In the genomic region with DNA sequence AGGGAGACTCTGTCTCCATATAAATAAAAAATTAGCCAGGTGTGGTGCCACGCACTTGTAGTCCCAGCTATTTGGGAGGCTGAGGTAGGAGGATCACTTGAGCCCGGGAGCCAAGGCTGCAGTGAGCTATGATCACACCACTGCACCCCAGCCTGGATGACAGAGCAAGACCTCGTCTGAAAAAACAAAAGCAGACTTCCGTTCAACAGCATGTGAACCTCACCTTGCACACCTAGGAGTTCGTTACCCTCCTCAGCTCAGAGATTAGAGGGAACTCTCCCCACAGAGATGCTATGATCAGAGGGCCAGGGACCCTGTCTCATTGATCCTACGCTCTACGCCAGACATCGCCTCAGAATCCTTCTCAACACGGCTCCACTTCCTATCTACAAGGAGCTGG, we compare ENCODE assay signal across 14 cellular contexts. TPM values are rescaled to one million over a fixed set of nuclear protein-coding genes. Genes with fewer than 3 reads are reported as not detected.
DNase-seq lines count a peak whose midpoint lies in the region; ATAC-seq, FAIRE-seq and TF ChIP-seq lines count a peak whose summit lies in the region.
"Had no signal": no experiment of that assay in that cellular context is flagged by ENCODE, and none has a peak within 500 bp of the region (broad histone marks: within the 10 kb centered on the region; RNA-seq: fewer than 3 reads in every experiment).

No MANE protein-coding gene starts in this region.

- POLR2A ChIA-PET in HepG2 (lab: Yijun Ruan, JAX) = interaction anchor here (1.1 to 2.1 kb wide), 3 partner anchors 12 to 23 kb away, joined by 3 to 16 read pairs (median 6); a partner anchor contains a TSS
- POLR2A ChIA-PET in PC-9 (lab: Charles Lee; ENCODE audit: unreplicated experiment) = no interaction called here

- H3K27ac ChIP-seq in HepG2 (ENCODE audit: extremely low read length, insufficient read depth, low read length) (peak overlapping the region; percentile 37), tibial artery (peak overlapping the region; percentile 60 to 66), PC-9 (no peak overlapping the region)

- DNase-seq in activated T-cell treated with anti-CD3 and anti-CD28 coated beads, Interleukin-2, amount 50 U/mL, for 24 hours = no peak
- no peak for DNase-seq in activated T-cell treated with anti-CD3 and anti-CD28 coated beads, Interleukin-2, amount 50 U/mL, for 48 hours
- DNase-seq in adipocyte (ENCODE audit: low read depth) (no peak), HepG2 (ENCODE audit: low spot score) (no peak), tibial artery (no peak), PC-9 (no peak)
- no peak for DNase-seq in stimulated activated CD4-positive, alpha-beta T cell treated with anti-CD3 and anti-CD28 coated beads, Interleukin-4, amount 100 ng/mL, for 24 hours
- DNase-seq: cortex of kidney, glutamatergic neuron, MM.1S, NCI-H446 treated with DMSO at 0.1 percent for 48 hours had no signal

- H3K9me3 Mint-ChIP-seq in activated T-cell treated with anti-CD3 and anti-CD28 coated beads, Interleukin-2, amount 50 U/mL, for 24 hours = no peaks in the 10 kb centered on the region

- H2AFZ ChIP-seq in HepG2 (ENCODE audit: low read length) = no peak overlapping the region
- no peak overlapping the region for H2AFZ ChIP-seq in PC-9

- in situ Hi-C loops in HepG2 (cut with HindIII; ENCODE audit: extremely low pct_ligation_motif_present, low pct_unique_long_range_greater_than_20kb) = no loop called here

- TF ChIP-seq EP300 in HepG2 (IDR thresholded peaks at IDR 0.05; ENCODE audit: low read depth in 2 of 2, low read length in 2 of 2) = no peak
- TF ChIP-seq EP300 in HepG2 (CRISPR knock-in tag; IDR thresholded peaks at IDR 0.05; ENCODE audit: borderline replicate concordance) = no peak

- peak overlapping the region; percentile 90 for H3K27ac Mint-ChIP-seq in activated T-cell treated with anti-CD3 and anti-CD28 coated beads, Interleukin-2, amount 50 U/mL, for 24 hours

- no peak for FAIRE-seq in HepG2 (lab: Jason Lieb, UNC)
- FAIRE-seq: H1 had no signal

- H3K79me2 ChIP-seq in HepG2 (ENCODE audit: insufficient read depth, low read length) = peaks cover 94% of the 10 kb centered on the region
- peaks cover 98% of the 10 kb centered on the region for H3K79me2 ChIP-seq in PC-9 (ENCODE audit: low read depth)

- H3K4me2 ChIP-seq in HepG2 (ENCODE audit: low read depth, low read length) (0 out of 2 replicates have a peak overlapping the region, but pooled peaks have one; percentile 9), PC-9 (no peak overlapping the region)
- H3K4me2 ChIP-seq: smooth muscle cell had no signal

- ATAC-seq in HepG2 = no peak
- ATAC-seq in HG03159 (IDR thresholded peaks at IDR 0.05; ENCODE audit: unreplicated experiment) = no peak

- no peaks in the 10 kb centered on the region for H3K9me3 ChIP-seq in adipocyte (ENCODE audit: control insufficient read depth, low read length)
- no peaks in the 10 kb centered on the region for H3K9me3 ChIP-seq in HepG2 (ENCODE audit: low read length)
- no peaks in the 10 kb centered on the region for H3K9me3 ChIP-seq in tibial artery
- no peaks in the 10 kb centered on the region for H3K9me3 ChIP-seq in PC-9 (ENCODE audit: insufficient read depth, low read depth)

- H3K27me3 Mint-ChIP-seq in activated T-cell treated with anti-CD3 and anti-CD28 coated beads, Interleukin-2, amount 50 U/mL, for 24 hours = no peaks in the 10 kb centered on the region

- H3K4me3 ChIP-seq in adipocyte (ENCODE audit: low read length) = no peak overlapping the region
- no peak overlapping the region for H3K4me3 ChIP-seq in HepG2 (replicated peaks in 1 of 3; ENCODE audit: insufficient read depth in 1 of 3, low read depth in 2 of 3, low read length in 3 of 3)
- H3K4me3 ChIP-seq in tibial artery = no peak overlapping the region
- no peak overlapping the region for H3K4me3 ChIP-seq in PC-9
- H3K4me3 ChIP-seq: smooth muscle cell had no signal

- CTCF ChIA-PET in HepG2 (lab: Yijun Ruan, JAX; ENCODE audit: low intra/inter-chr PET ratio, low total read pairs) (no interaction called here), PC-9 (lab: Charles Lee) (interaction anchor here (1.0 kb wide), 1 partner anchor 14 kb away, joined by 3 read pairs; no protein-coding TSS in a partner anchor)

- H3K9me2 ChIP-seq in PC-9 (ENCODE audit: insufficient read depth) = no peaks in the 10 kb centered on the region

- H3F3A ChIP-seq in PC-9 (ENCODE audit: insufficient read depth, low read depth) = no peaks in the 10 kb centered on the region; the same call in 1 of the 2 replicates

- H4K20me1 ChIP-seq in HepG2 (ENCODE audit: insufficient read depth, low read length) (peaks cover 74% of the 10 kb centered on the region), PC-9 (ENCODE audit: insufficient read depth) (peaks cover 98% of the 10 kb centered on the region)

- no peak overlapping the region for H3K4me3 Mint-ChIP-seq in activated T-cell treated with anti-CD3 and anti-CD28 coated beads, Interleukin-2, amount 50 U/mL, for 24 hours

- H3K4me1 Mint-ChIP-seq in activated T-cell treated with anti-CD3 and anti-CD28 coated beads, Interleukin-2, amount 50 U/mL, for 24 hours (ENCODE audit: low read depth) = peaks cover 88% of the 10 kb centered on the region

- BruUV-seq in HepG2 (replicated peaks; lab: Mats Ljungman, UMichigan) = no TSS peak
- BruUV-seq in PC-9 (replicated peaks; lab: Mats Ljungman, UMichigan) = no TSS peak

- 82% methylated on average over 8 of the region's 9 CpGs for WGBS in HepG2 (ENCODE audit: low lambda C conversion rate)

- peak overlapping the region; percentile 6 for H3K9ac ChIP-seq in adipocyte (ENCODE audit: low read length)
- no peak overlapping the region for H3K9ac ChIP-seq in HepG2 (ENCODE audit: insufficient read depth, low read depth, low read length)

- H3K4me1 ChIP-seq in adipocyte (ENCODE audit: control insufficient read depth, insufficient read depth, low read length) = peaks cover 37% of the 10 kb centered on the region
- H3K4me1 ChIP-seq in HepG2 (ENCODE audit: insufficient read depth, low read length) = peaks cover 88% of the 10 kb centered on the region
- H3K4me1 ChIP-seq in tibial artery = peaks cover 2 to 93% (median 83%) of the 10 kb centered on the region in 4 donors
- peaks cover 15% of the 10 kb centered on the region for H3K4me1 ChIP-seq in PC-9 (replicated peaks; ENCODE audit: insufficient read depth)

- peaks cover 3% of the 10 kb centered on the region for H3K36me3 Mint-ChIP-seq in activated T-cell treated with anti-CD3 and anti-CD28 coated beads, Interleukin-2, amount 50 U/mL, for 24 hours (ENCODE audit: low read depth)

- H3K27me3 ChIP-seq in adipocyte (replicated peaks; ENCODE audit: control insufficient read depth, insufficient read depth, low read length) (no peaks in the 10 kb centered on the region), HepG2 (ENCODE audit: control insufficient read depth in 1 of 2, insufficient read depth in 2 of 2, low read length in 2 of 2) (no peaks in the 10 kb centered on the region), tibial artery (no peaks in the 10 kb centered on the region), PC-9 (ENCODE audit: insufficient read depth, low read depth) (no peaks in the 10 kb centered on the region)

- intact Hi-C loops in HepG2 (cut with micrococcal nuclease; ENCODE audit: unreplicated experiment) = loop anchor here (5.0 kb wide), 1 partner anchor 39 kb away; no protein-coding TSS in a partner anchor
- intact Hi-C loops in tibial artery (cut with DNase I; ENCODE audit: low total_unique reads) = no loop called here
- intact Hi-C loops in PC-9 (cut with micrococcal nuclease; ENCODE audit: unreplicated experiment) = no loop called here

- no peak for TF ChIP-seq POLR2A in HepG2 (IDR thresholded peaks at IDR 0.05; ENCODE audit: insufficient read depth in 1 of 2, low read depth in 2 of 2, low read length in 2 of 2)

- TF ChIP-seq CTCF in HepG2 (CRISPR knock-in tag; IDR thresholded peaks at IDR 0.05) (no peak), tibial artery (IDR thresholded peaks at IDR 0.05) (no peak), PC-9 (conservative IDR thresholded peaks at IDR 0.05) (no peak)

- no peak for TF ChIP-seq RAD21 in HepG2 (CRISPR knock-in tag; IDR thresholded peaks at IDR 0.05)

- H3K36me3 ChIP-seq in adipocyte (ENCODE audit: control insufficient read depth, insufficient read depth, low read length, severe bottlenecking) = no peaks in the 10 kb centered on the region
- H3K36me3 ChIP-seq in HepG2 (replicated peaks in 1 of 2; ENCODE audit: control insufficient read depth in 1 of 2, insufficient read depth in 2 of 2, low read length in 2 of 2) = peaks cover 0 to 3% of the 10 kb centered on the region in 2 experiments; a peak in 1 of 5 replicates
- no peaks in the 10 kb centered on the region for H3K36me3 ChIP-seq in tibial artery
- no peaks in the 10 kb centered on the region for H3K36me3 ChIP-seq in PC-9 (ENCODE audit: low read depth)

RNA-seq across cellular contexts. Expression of a gene that starts 15.3 kb away (rescaled TPM):
- total RNA-seq in HepG2 (2016; rRNA removed; fragmentation: Illumina TruSeq; extraction: Trizol) = 3.2 and 3.7 TPM in 2 replicates
- total RNA-seq in HepG2 (2016; cell fraction: cytosol; rRNA removed; fragmentation: Illumina TruSeq; extraction: Trizol; ENCODE audit: low read depth) = 0.71 and 1.1 TPM in 2 replicates
- 2.7 and 4.1 TPM in 2 replicates for total RNA-seq in HepG2 (2016; cell fraction: insoluble cytoplasmic fraction; rRNA removed; fragmentation: Illumina TruSeq; extraction: Trizol)
- total RNA-seq in HepG2 (2016; cell fraction: membrane; rRNA removed; fragmentation: Illumina TruSeq; extraction: Trizol) = 2.3 and 2.5 TPM in 2 replicates
- total RNA-seq in HepG2 (2016; cell fraction: nucleus; rRNA removed; fragmentation: Illumina TruSeq; extraction: Trizol) = 3.3 and 4.8 TPM in 2 replicates
- 5.4 and 5.8 TPM in 2 replicates for polyA plus RNA-seq in HepG2 (2011; rRNA removed)
- 3.2 and 4.3 TPM in 2 replicates for polyA plus RNA-seq in HepG2 (2011; cell fraction: cytosol; rRNA removed)
- polyA plus RNA-seq in HepG2 (2011; cell fraction: nucleus; rRNA removed) = 27.1 and 34.7 TPM in 2 replicates
- polyA plus RNA-seq in HepG2 (2012) = 7.1 TPM in 2 replicates
- 0.20 and 0.33 TPM in 2 replicates for polyA plus RNA-seq in HepG2 (2016; cell fraction: cytosol; fragmentation: Illumina TruSeq; extraction: Trizol; ENCODE audit: low read depth)
- polyA plus RNA-seq in HepG2 (2016; cell fraction: insoluble cytoplasmic fraction; fragmentation: Illumina TruSeq; extraction: Trizol; ENCODE audit: low read depth) = 3.1 and 4.0 TPM in 2 replicates
- 1.0 and 1.1 TPM in 2 replicates for polyA plus RNA-seq in HepG2 (2016; cell fraction: membrane; fragmentation: Illumina TruSeq; extraction: Trizol; ENCODE audit: low read depth)
- 5.1 and 5.2 TPM in 2 replicates for polyA plus RNA-seq in HepG2 (2016; cell fraction: nucleus; fragmentation: Illumina TruSeq; extraction: Trizol; ENCODE audit: insufficient read depth, low read depth)
- polyA minus RNA-seq in HepG2 (2011; rRNA and poly(A)+ RNA removed; ENCODE audit: low replicate concordance) = 6.3 and 17.2 TPM in 2 replicates
- 6.0 and 8.8 TPM in 2 replicates for polyA minus RNA-seq in HepG2 (2011; cell fraction: cytosol; rRNA and poly(A)+ RNA removed)
- polyA minus RNA-seq in HepG2 (2011; cell fraction: nucleus; rRNA and poly(A)+ RNA removed) = 12.9 and 14.3 TPM in 2 replicates
- 12.9 and 14.6 TPM in 2 replicates for total RNA-seq in PC-9 (2021)

RNA-seq across cellular contexts. Expression of a gene that starts 36.8 kb away (rescaled TPM):
- total RNA-seq in HepG2 (2016; rRNA removed; fragmentation: Illumina TruSeq; extraction: Trizol) = 75.1 and 81.7 TPM in 2 replicates
- 75.9 and 83.0 TPM in 2 replicates for total RNA-seq in HepG2 (2016; cell fraction: cytosol; rRNA removed; fragmentation: Illumina TruSeq; extraction: Trizol; ENCODE audit: low read depth)
- 78.1 and 87.6 TPM in 2 replicates for total RNA-seq in HepG2 (2016; cell fraction: insoluble cytoplasmic fraction; rRNA removed; fragmentation: Illumina TruSeq; extraction: Trizol)
- total RNA-seq in HepG2 (2016; cell fraction: membrane; rRNA removed; fragmentation: Illumina TruSeq; extraction: Trizol) = 92.2 and 111 TPM in 2 replicates
- total RNA-seq in HepG2 (2016; cell fraction: nucleus; rRNA removed; fragmentation: Illumina TruSeq; extraction: Trizol) = 32.7 and 42.9 TPM in 2 replicates
- polyA plus RNA-seq in HepG2 (2011; rRNA removed) = 93.9 and 135 TPM in 2 replicates
- 101 and 179 TPM in 2 replicates for polyA plus RNA-seq in HepG2 (2011; cell fraction: cytosol; rRNA removed)
- polyA plus RNA-seq in HepG2 (2011; cell fraction: nucleus; rRNA removed) = 159 and 173 TPM in 2 replicates
- polyA plus RNA-seq in HepG2 (2012) = 93.8 and 130 TPM in 2 replicates
- polyA plus RNA-seq in HepG2 (2016; cell fraction: cytosol; fragmentation: Illumina TruSeq; extraction: Trizol; ENCODE audit: low read depth) = 84.6 and 95.1 TPM in 2 replicates
- 107 and 111 TPM in 2 replicates for polyA plus RNA-seq in HepG2 (2016; cell fraction: insoluble cytoplasmic fraction; fragmentation: Illumina TruSeq; extraction: Trizol; ENCODE audit: low read depth)
- 117 and 126 TPM in 2 replicates for polyA plus RNA-seq in HepG2 (2016; cell fraction: membrane; fragmentation: Illumina TruSeq; extraction: Trizol; ENCODE audit: low read depth)
- polyA plus RNA-seq in HepG2 (2016; cell fraction: nucleus; fragmentation: Illumina TruSeq; extraction: Trizol; ENCODE audit: insufficient read depth, low read depth) = 80.5 and 87.9 TPM in 2 replicates
- 96.9 and 151 TPM in 2 replicates for polyA minus RNA-seq in HepG2 (2011; rRNA and poly(A)+ RNA removed; ENCODE audit: low replicate concordance)
- polyA minus RNA-seq in HepG2 (2011; cell fraction: cytosol; rRNA and poly(A)+ RNA removed) = 63.3 and 77.3 TPM in 2 replicates
- 16.6 and 20.1 TPM in 2 replicates for polyA minus RNA-seq in HepG2 (2011; cell fraction: nucleus; rRNA and poly(A)+ RNA removed)
- total RNA-seq in PC-9 (2021) = 231 and 320 TPM in 2 replicates

RNA-seq across cellular contexts. Expression of a gene that starts 51.1 kb away (rescaled TPM):
- total RNA-seq in HepG2 (2016; rRNA removed; fragmentation: Illumina TruSeq; extraction: Trizol) = 44.6 and 53.1 TPM in 2 replicates
- 49.9 and 63.5 TPM in 2 replicates for total RNA-seq in HepG2 (2016; cell fraction: cytosol; rRNA removed; fragmentation: Illumina TruSeq; extraction: Trizol; ENCODE audit: low read depth)
- total RNA-seq in HepG2 (2016; cell fraction: insoluble cytoplasmic fraction; rRNA removed; fragmentation: Illumina TruSeq; extraction: Trizol) = 46.0 and 46.4 TPM in 2 replicates
- total RNA-seq in HepG2 (2016; cell fraction: membrane; rRNA removed; fragmentation: Illumina TruSeq; extraction: Trizol) = 90.1 and 104 TPM in 2 replicates
- 20.4 and 21.0 TPM in 2 replicates for total RNA-seq in HepG2 (2016; cell fraction: nucleus; rRNA removed; fragmentation: Illumina TruSeq; extraction: Trizol)
- polyA plus RNA-seq in HepG2 (2011; rRNA removed) = 143 and 160 TPM in 2 replicates
- 112 and 130 TPM in 2 replicates for polyA plus RNA-seq in HepG2 (2011; cell fraction: cytosol; rRNA removed)
- 122 and 125 TPM in 2 replicates for polyA plus RNA-seq in HepG2 (2011; cell fraction: nucleus; rRNA removed)
- 61.5 and 85.8 TPM in 2 replicates for polyA plus RNA-seq in HepG2 (2012)
- polyA plus RNA-seq in HepG2 (2016; cell fraction: cytosol; fragmentation: Illumina TruSeq; extraction: Trizol; ENCODE audit: low read depth) = 72.0 and 99.5 TPM in 2 replicates
- 68.6 and 76.3 TPM in 2 replicates for polyA plus RNA-seq in HepG2 (2016; cell fraction: insoluble cytoplasmic fraction; fragmentation: Illumina TruSeq; extraction: Trizol; ENCODE audit: low read depth)
- 121 and 126 TPM in 2 replicates for polyA plus RNA-seq in HepG2 (2016; cell fraction: membrane; fragmentation: Illumina TruSeq; extraction: Trizol; ENCODE audit: low read depth)
- 62.9 and 64.5 TPM in 2 replicates for polyA plus RNA-seq in HepG2 (2016; cell fraction: nucleus; fragmentation: Illumina TruSeq; extraction: Trizol; ENCODE audit: insufficient read depth, low read depth)
- 73.9 and 103 TPM in 2 replicates for polyA minus RNA-seq in HepG2 (2011; rRNA and poly(A)+ RNA removed; ENCODE audit: low replicate concordance)
- polyA minus RNA-seq in HepG2 (2011; cell fraction: cytosol; rRNA and poly(A)+ RNA removed) = 43.1 and 52.2 TPM in 2 replicates
- polyA minus RNA-seq in HepG2 (2011; cell fraction: nucleus; rRNA and poly(A)+ RNA removed) = 20.0 and 23.6 TPM in 2 replicates
- total RNA-seq in PC-9 (2021) = 97.0 and 101 TPM in 2 replicates
